In genomic region chr12:106632797-106633450, GRCh38 we compare ENCODE assay signal across 30 cellular contexts. TPM values are rescaled to one million over a fixed set of nuclear protein-coding genes. Genes with fewer than 3 reads are reported as not detected.
DNase-seq lines count a peak whose midpoint lies in the region; ATAC-seq, FAIRE-seq and TF ChIP-seq lines count a peak whose summit lies in the region.
"Had no signal": no experiment of that assay in that cellular context is flagged by ENCODE, and none has a peak within 500 bp of the region (broad histone marks: within the 10 kb centered on the region; RNA-seq: fewer than 3 reads in every experiment).

No MANE protein-coding gene starts in this region.

- TF ChIP-seq POLR2A in spleen (IDR thresholded peaks at IDR 0.05): no peak

- H3K4me3 ChIP-seq in bronchial epithelial cell (ENCODE audit: low read depth, low read length): no peak overlapping the region
- no peak overlapping the region for H3K4me3 ChIP-seq in smooth muscle cell
- H3K4me3 ChIP-seq in spleen: no peak overlapping the region
- H3K4me3 ChIP-seq: colonic mucosa, MG63, sigmoid colon, thyroid gland had no signal

- no peaks in the 10 kb centered on the region for H3K79me2 ChIP-seq in smooth muscle cell (ENCODE audit: low read depth)

- TF ChIP-seq CTCF in bronchial epithelial cell (IDR thresholded peaks at IDR 0.05; ENCODE audit: insufficient read depth, low read length, severe bottlenecking): no peak
- no peak for TF ChIP-seq CTCF in smooth muscle cell (IDR thresholded peaks at IDR 0.05; ENCODE audit: borderline replicate concordance, insufficient read depth, poor library complexity, severe bottlenecking)
- TF ChIP-seq CTCF in spleen (IDR thresholded peaks at IDR 0.05 in 8 of 11, conservative IDR thresholded peaks at IDR 0.05 in 3 of 11): no peak

- no peaks in the 10 kb centered on the region for H3F3A ChIP-seq in smooth muscle cell (ENCODE audit: low read depth)

- no peak overlapping the region for H3K27ac ChIP-seq in smooth muscle cell (ENCODE audit: low read depth)
- H3K27ac ChIP-seq in spleen: no peak overlapping the region
- H3K27ac ChIP-seq: 22Rv1, brain microvascular endothelial cell, colonic mucosa, HL-60, sigmoid colon, thyroid gland had no signal

- ATAC-seq in HG02970 (IDR thresholded peaks at IDR 0.05; ENCODE audit: low FRiP score, unreplicated experiment): no peak
- ATAC-seq: left colon; naive thymus-derived CD8-positive, alpha-beta T cell had no signal

- DNase-seq in DMS53 (lab: John Stamatoyannopoulos, UW): peak; percentile 59
- no peak for DNase-seq in DMS53 treated with DMSO at 0.1 percent for 48 hours (lab: John Stamatoyannopoulos, UW; ENCODE audit: unreplicated experiment)
- DNase-seq in NCI-H460 (ENCODE audit: extremely low read depth, low read depth): peak; percentile 74
- DNase-seq in bronchial epithelial cell (ENCODE audit: low read depth): peak; percentile 8
- no peak for DNase-seq in smooth muscle cell (lab: John Stamatoyannopoulos, UW; ENCODE audit: unreplicated experiment)
- DNase-seq in spleen: no peak
- DNase-seq in NCI-H2196 treated with DMSO at 0.1 percent for 48 hours (lab: John Stamatoyannopoulos, UW; ENCODE audit: unreplicated experiment): no peak
- DNase-seq: activated CD4-positive, alpha-beta T cell treated with anti-CD3 and anti-CD28 coated beads, Interleukin-2, amount 10 ng/mL, durations not matched to agents 7 days and 5 days; activated CD8-positive, alpha-beta memory T cell treated with anti-CD3 and anti-CD28 coated beads, Interleukin-2, amount 50 U/mL, for 48 hours; activated naive CD8-positive, alpha-beta T cell treated with anti-CD3 and anti-CD28 coated beads, Interleukin-2, amount 10 ng/mL, durations not matched to agents 7 days and 5 days; BE2C; colonic mucosa; COR-L47; GDM1; left colon; naive thymus-derived CD8-positive, alpha-beta T cell; NCI-H1694 treated with DMSO at 0.1 percent for 48 hours; NCI-H345; Right ventricle myocardium superior; sigmoid colon; stimulated activated CD4-positive, alpha-beta T cell treated with anti-CD3 and anti-CD28 coated beads, Interleukin-2, amount 100 ng/mL, for 24 hours; stimulated activated naive CD4-positive, alpha-beta T cell treated with Interleukin-2 at 50 U/mL for 16 hours; thyroid gland had no signal

- no peak overlapping the region for H2AFZ ChIP-seq in smooth muscle cell (ENCODE audit: low read depth)

- H3K36me3 ChIP-seq in bronchial epithelial cell (ENCODE audit: control insufficient read depth, insufficient read depth, low read length): no peaks in the 10 kb centered on the region
- H3K36me3 ChIP-seq in smooth muscle cell (ENCODE audit: low read depth): no peaks in the 10 kb centered on the region
- no peaks in the 10 kb centered on the region for H3K36me3 ChIP-seq in spleen
- H3K36me3 ChIP-seq: BE2C, brain microvascular endothelial cell, colonic mucosa, MG63, sigmoid colon, thyroid gland had no signal

- H3K27me3 ChIP-seq in bronchial epithelial cell (ENCODE audit: control insufficient read depth, insufficient read depth, low read length) (peaks cover 2% of the 10 kb centered on the region), smooth muscle cell (ENCODE audit: low read depth) (peaks cover 7% of the 10 kb centered on the region), spleen (replicated peaks in 1 of 7) (peaks cover 0 to 23% (median 0%) of the 10 kb centered on the region in 7 donors)
- H3K27me3 ChIP-seq: brain microvascular endothelial cell, colonic mucosa, MG63, sigmoid colon, thyroid gland had no signal

- no peak for FAIRE-seq in bronchial epithelial cell (lab: Jason Lieb, UNC)

- 69% methylated on average over 7 of the region's 7 CpGs for WGBS in smooth muscle cell (ENCODE audit: low lambda C conversion rate)
- 81 to 93% (median 86%) methylated on average over 7 of the region's 7 CpGs for WGBS in spleen, 5 donors

- H4K20me1 ChIP-seq in smooth muscle cell (ENCODE audit: low read depth): no peaks in the 10 kb centered on the region

- intact Hi-C loops in spleen (cut with DNase I; ENCODE audit: low total_unique reads): no loop called here

- H3K4me2 ChIP-seq in smooth muscle cell: peak overlapping the region; percentile 36

- H3K4me1 ChIP-seq in smooth muscle cell (ENCODE audit: low read depth): no peaks in the 10 kb centered on the region
- H3K4me1 ChIP-seq in spleen: no peaks in the 10 kb centered on the region
- H3K4me1 ChIP-seq: BE2C, colonic mucosa, sigmoid colon, thyroid gland had no signal

- H3K9me3 ChIP-seq in smooth muscle cell (replicated peaks; ENCODE audit: low read depth) (no peaks in the 10 kb centered on the region), spleen (no peaks in the 10 kb centered on the region)
- H3K9me3 ChIP-seq: BE2C, colonic mucosa, MG63, sigmoid colon, thyroid gland had no signal

- no peak overlapping the region for H3K9ac ChIP-seq in smooth muscle cell (ENCODE audit: low read depth)

RNA-seq across cellular contexts. Expression of gene RFX4, which starts 50.1 kb away (rescaled TPM):
- not detected in 2 replicates for total RNA-seq in NCI-H460 (2014; rRNA removed; shearing (Covaris generic))
- polyA plus RNA-seq in NCI-H460 (2014; cell fraction: nucleus; rRNA removed): not detected in 2 replicates
- total RNA-seq in bronchial epithelial cell: not detected in 2 replicates
- not detected in 2 replicates for total RNA-seq in smooth muscle cell
- polyA plus RNA-seq in smooth muscle cell: not detected in 2 replicates
- not detected for total RNA-seq in spleen
- polyA plus RNA-seq in spleen: not detected
- total RNA-seq: activated CD4-positive, alpha-beta T cell treated with anti-CD3 and anti-CD28 coated beads, Interleukin-2, amount 10 ng/mL, durations not matched to agents 7 days and 5 days; activated naive CD8-positive, alpha-beta T cell treated with anti-CD3 and anti-CD28 coated beads, Interleukin-2, amount 10 ng/mL, durations not matched to agents 7 days and 5 days; colonic mucosa; naive thymus-derived CD8-positive, alpha-beta T cell; Right ventricle myocardium superior; sigmoid colon; T-helper 1 cell treated with Interleukin-12 subunit alpha and Interleukin-12 subunit beta and Interleukin-4 antibody, amounts not matched to agents 30 ng/mL and 1 ng/mL, for 36 hours had no signal
- polyA plus RNA-seq: IgD-negative memory B cell; naive thymus-derived CD8-positive, alpha-beta T cell had no signal

Comparison
In these comparisons a context has a peak if more than half of its experiments do, and no peak if none do; other contexts are left out.
1. DNase-seq: peak in DMS53 (single experiment), NCI-H460 (single experiment) and bronchial epithelial cell (single experiment); none in DMS53 treated with DMSO at 0.1 percent for 48 hours (single experiment), smooth muscle cell (single experiment), spleen (single experiment) and NCI-H2196 treated with DMSO at 0.1 percent for 48 hours (single experiment).